In the genomic region with DNA sequence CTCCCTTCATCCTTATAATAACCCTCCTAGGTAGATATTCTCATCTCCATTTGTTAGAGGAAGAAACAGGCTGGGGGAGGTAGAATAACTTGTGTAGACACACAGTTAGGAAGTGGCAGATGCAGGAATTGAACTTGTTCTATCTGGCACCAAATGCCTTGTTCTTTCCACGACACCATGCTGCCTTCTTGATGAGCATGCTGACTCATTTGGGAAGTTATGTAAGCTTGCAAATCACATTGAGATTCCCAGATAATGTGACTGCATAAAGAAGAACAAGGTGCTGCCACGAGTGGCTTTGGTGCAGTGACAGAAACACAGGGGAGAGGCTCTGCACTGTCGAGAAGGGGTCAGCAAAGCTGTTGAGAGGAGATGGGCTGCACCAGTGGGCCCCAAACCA, we compare ENCODE assay signal across 15 cellular contexts. TPM values are rescaled to one million over a fixed set of nuclear protein-coding genes. Genes with fewer than 3 reads are reported as not detected.
A peak's percentile ranks its signal among the peaks of the same experiment; 100 is the strongest.
DNase-seq lines count a peak whose midpoint lies in the region; ATAC-seq, FAIRE-seq and TF ChIP-seq lines count a peak whose summit lies in the region.
"Had no signal": no experiment of that assay in that cellular context is flagged by ENCODE, and none has a peak within 500 bp of the region (broad histone marks: within the 10 kb centered on the region; RNA-seq: fewer than 3 reads in every experiment).

No MANE protein-coding gene starts in this region.

- H3K4me2 ChIP-seq in mammary epithelial cell (ENCODE audit: insufficient read depth, low read depth, low read length), result no peak overlapping the region

- DNase-seq in left ventricle myocardium superior, result no peak
- no peak for DNase-seq in Right ventricle myocardium superior
- DNase-seq in mammary epithelial cell, result peak; percentile 9
- DNase-seq in inferior parietal cortex (ENCODE audit: extremely low spot score), result peak; percentile 69
- no peak for DNase-seq in D721Med (ENCODE audit: insufficient read length, low spot score)
- DNase-seq in NCI-H524 treated with DMSO at 0.1 percent for 48 hours (lab: John Stamatoyannopoulos, UW), result no peak
- DNase-seq in NCI-H2029 treated with DMSO at 0.1 percent for 48 hours (lab: John Stamatoyannopoulos, UW), result no peak
- DNase-seq: activated naive CD8-positive, alpha-beta T cell treated with anti-CD3 and anti-CD28 coated beads for 36 hours; activated T-cell treated with anti-CD3 and anti-CD28 coated beads, Interleukin-2, amount 50 U/mL, for 1 hour; NCI-H1417 treated with DMSO at 0.1 percent for 48 hours had no signal

- no peaks in the 10 kb centered on the region for H3K4me1 ChIP-seq in mammary epithelial cell (ENCODE audit: insufficient read depth, low read length)

- no peaks in the 10 kb centered on the region for H3K27me3 ChIP-seq in mammary epithelial cell (ENCODE audit: insufficient read depth, low read length)

- in situ Hi-C loops in mammary epithelial cell (cut with MboI; ENCODE audit: low sequenced_read_pairs in 2 of 2), result no loop called here

- no peak overlapping the region for H3K4me3 ChIP-seq in mammary epithelial cell (replicated peaks in 1 of 3; ENCODE audit: insufficient read depth in 1 of 3, low read depth in 2 of 3, low read length in 3 of 3)
- H3K4me3 ChIP-seq: A549, coronary artery, lung had no signal

- TF ChIP-seq CTCF in mammary epithelial cell (conservative IDR thresholded peaks at IDR 0.05 in 1 of 2, IDR thresholded peaks at IDR 0.05 in 1 of 2; ENCODE audit: extremely low read depth in 1 of 2, insufficient read depth in 1 of 2, low read depth in 1 of 2, low read length in 2 of 2) (no peak), D721Med (IDR thresholded peaks at IDR 0.05; ENCODE audit: insufficient read depth, missing control alignments) (no peak)

- H3K27ac ChIP-seq in mammary epithelial cell (ENCODE audit: insufficient read depth, low read depth, low read length), result no peak overlapping the region
- H3K27ac ChIP-seq: A549, coronary artery had no signal

- no peaks in the 10 kb centered on the region for H3K79me2 ChIP-seq in mammary epithelial cell (ENCODE audit: insufficient read depth, low read length)

- no peak overlapping the region for H2AFZ ChIP-seq in mammary epithelial cell (ENCODE audit: low read depth, low read length)

- H3K36me3 ChIP-seq in mammary epithelial cell (ENCODE audit: insufficient read depth, low read length), result no peaks in the 10 kb centered on the region

- 55% methylated on average over 3 of the region's 3 CpGs for WGBS in mammary epithelial cell (ENCODE audit: low coverage, missing lambda C conversion rate)

- CTCF ChIA-PET in mammary epithelial cell (lab: Charles Lee; ENCODE audit: low non-redundant PET), result no interaction called here

- no peaks in the 10 kb centered on the region for H3K9me3 ChIP-seq in mammary epithelial cell (replicated peaks; ENCODE audit: insufficient read depth, low read length)
- H3K9me3 ChIP-seq: A549 had no signal

- no peak for FAIRE-seq in D721Med (lab: Jason Lieb, UNC)
- FAIRE-seq: A549, urothelium cell line had no signal

- dilution Hi-C loops in mammary epithelial cell (cut with HindIII; ENCODE audit: low sequenced_read_pairs), result no loop called here

- intact Hi-C loops in left ventricle myocardium superior (cut with micrococcal nuclease) (loop anchor here (10.0 kb wide), 1 partner anchor 324 kb away; no protein-coding TSS in a partner anchor), Right ventricle myocardium superior (cut with DNase I) (no loop called here), mammary epithelial cell (cut with micrococcal nuclease) (no loop called here)

- ATAC-seq in left ventricle myocardium superior (peak; percentile 9), Right ventricle myocardium superior (ENCODE audit: poor library complexity) (no peak), GM18520 (IDR thresholded peaks at IDR 0.05; ENCODE audit: unreplicated experiment) (no peak)

- no peak overlapping the region for H3K9ac ChIP-seq in mammary epithelial cell (ENCODE audit: insufficient read depth, low read length)

- BruUV-seq in mammary epithelial cell (replicated peaks; lab: Mats Ljungman, UMichigan), result no TSS peak

- H4K20me1 ChIP-seq in mammary epithelial cell (ENCODE audit: insufficient read depth, low read length), result no peaks in the 10 kb centered on the region

RNA-seq across cellular contexts. Expression of a gene that starts 27.5 kb away (rescaled TPM):
- total RNA-seq in left ventricle myocardium superior, result 645 TPM
- 570 TPM for total RNA-seq in Right ventricle myocardium superior
- total RNA-seq in mammary epithelial cell, result 10 to 100 TPM; 31.5 to 99.0 TPM
- polyA plus RNA-seq in mammary epithelial cell, result 193 TPM
- polyA minus RNA-seq in mammary epithelial cell, result 111 TPM

Comparison
In these comparisons a context has a peak if more than half of its experiments do, and no peak if none do; other contexts are left out.
1. DNase-seq: peak in mammary epithelial cell (single experiment) and inferior parietal cortex (single experiment); none in left ventricle myocardium superior (single experiment), Right ventricle myocardium superior (single experiment), D721Med (single experiment), NCI-H524 treated with DMSO at 0.1 percent for 48 hours (single experiment) and NCI-H2029 treated with DMSO at 0.1 percent for 48 hours (single experiment).